12 cellular contexts compared by ENCODE assay signal in genomic region chr5:91190333-91190680, GRCh38.
DNase-seq lines count a peak whose midpoint lies in the region; ATAC-seq and TF ChIP-seq lines count a peak whose summit lies in the region.
"Had no signal": no experiment of that assay in that cellular context is flagged by ENCODE, and none has a peak within 500 bp of the region (broad histone marks: within the 10 kb centered on the region; RNA-seq: fewer than 3 reads in every experiment).

No MANE protein-coding gene starts in this region.

- no peak overlapping the region for H2AK5ac ChIP-seq in mesenchymal stem cell (ENCODE audit: low read length, severe bottlenecking)

- H3K4me3 Mint-ChIP-seq in GM23338, result no peak overlapping the region

- TF ChIP-seq CTCF in GM23338 (conservative IDR thresholded peaks at IDR 0.05; ENCODE audit: low read depth in 2 of 2) (no peak), breast epithelium (IDR thresholded peaks at IDR 0.05) (no peak), testis (IDR thresholded peaks at IDR 0.05) (no peak), WERI-Rb-1 (IDR thresholded peaks at IDR 0.05; ENCODE audit: low read depth, low read length) (no peak)

- H3K9me2 ChIP-seq in GM23338 (ENCODE audit: insufficient read depth), result peaks cover 6% of the 10 kb centered on the region; the same call in 1 of the 2 replicates

- H2BK120ac ChIP-seq in mesenchymal stem cell (ENCODE audit: low read depth, low read length), result no peak overlapping the region

- no peaks in the 10 kb centered on the region for H3K9me3 ChIP-seq in breast epithelium
- no peaks in the 10 kb centered on the region for H3K9me3 ChIP-seq in mesenchymal stem cell (ENCODE audit: control insufficient read depth, low read length)
- H3K9me3 ChIP-seq in testis, result no peaks in the 10 kb centered on the region
- no peaks in the 10 kb centered on the region for H3K9me3 ChIP-seq in WERI-Rb-1 (ENCODE audit: severe bottlenecking)
- H3K9me3 ChIP-seq: HAP-1 had no signal

- no peaks in the 10 kb centered on the region for H3K27me3 ChIP-seq in GM23338 (ENCODE audit: insufficient read depth)
- H3K27me3 ChIP-seq in breast epithelium, result no peaks in the 10 kb centered on the region
- H3K27me3 ChIP-seq in mesenchymal stem cell (ENCODE audit: control insufficient read depth in 1 of 2, insufficient read depth in 1 of 2, low read length in 2 of 2), result no peaks in the 10 kb centered on the region
- H3K27me3 ChIP-seq in testis, result no peaks in the 10 kb centered on the region
- H3K27me3 ChIP-seq in WERI-Rb-1 (ENCODE audit: insufficient read depth, low read depth, severe bottlenecking), result no peaks in the 10 kb centered on the region

- no peaks in the 10 kb centered on the region for H3K36me3 Mint-ChIP-seq in GM23338 (ENCODE audit: low read depth)

- peaks cover 2% of the 10 kb centered on the region for H3K27me3 Mint-ChIP-seq in GM23338 (ENCODE audit: insufficient read depth, low read depth, poor library complexity)

- no peak overlapping the region for H4K91ac ChIP-seq in mesenchymal stem cell (ENCODE audit: low read length)

- peak overlapping the region; percentile 84 for H2AFZ ChIP-seq in GM23338
- H2AFZ ChIP-seq in mesenchymal stem cell (ENCODE audit: low read depth, low read length), result no peak overlapping the region

- no peaks in the 10 kb centered on the region for H3K9me3 Mint-ChIP-seq in GM23338
- H3K9me3 Mint-ChIP-seq: activated CD4-positive, alpha-beta memory T cell treated with anti-CD3 and anti-CD28 coated beads, Interleukin-2, amount 10 ng/mL, durations not matched to agents 7 days and 5 days had no signal

- intact Hi-C loops in breast epithelium (cut with DNase I; ENCODE audit: low total_unique reads) (no loop called here), testis (cut with DNase I; ENCODE audit: low total_unique reads) (no loop called here)

- H2BK15ac ChIP-seq in mesenchymal stem cell (ENCODE audit: low read depth, poor library complexity, severe bottlenecking), result no peak overlapping the region

- no peaks in the 10 kb centered on the region for H3K79me1 ChIP-seq in mesenchymal stem cell (replicated peaks; ENCODE audit: low read length, poor library complexity, severe bottlenecking)

- H3K4me1 ChIP-seq in GM23338 (ENCODE audit: insufficient read depth) (no peaks in the 10 kb centered on the region), breast epithelium (peaks cover 0 to 3% of the 10 kb centered on the region in 2 donors), mesenchymal stem cell (ENCODE audit: control insufficient read depth, insufficient read depth, low read depth, low read length) (peaks cover 1% of the 10 kb centered on the region), testis (no peaks in the 10 kb centered on the region)

- H4K8ac ChIP-seq in mesenchymal stem cell (ENCODE audit: low read length), result peak overlapping the region; percentile 89

- no peak overlapping the region for H3K14ac ChIP-seq in mesenchymal stem cell (ENCODE audit: low read length in 2 of 2)

- H4K20me1 ChIP-seq in GM23338 (replicated peaks; ENCODE audit: insufficient read depth), result no peaks in the 10 kb centered on the region

- peak; percentile 47; the same call in 2 of the 3 replicates for ATAC-seq in GM23338

- no peaks in the 10 kb centered on the region for H3K79me2 ChIP-seq in GM23338 (replicated peaks; ENCODE audit: insufficient read depth)

- WGBS in mesenchymal stem cell, result 49% methylated on average over 3 of the region's 3 CpGs
- WGBS in testis, 2 donors, result 32 to 53% methylated on average over 3 of the region's 3 CpGs

- no peaks in the 10 kb centered on the region for H3F3A ChIP-seq in GM23338 (replicated peaks; ENCODE audit: low read depth)

- H3K18ac ChIP-seq in mesenchymal stem cell (ENCODE audit: low read depth in 1 of 2, low read length in 2 of 2), result peak overlapping the region; percentile 37 to 84

- H3K4me2 ChIP-seq in GM23338, result no peak overlapping the region
- H3K4me2 ChIP-seq in mesenchymal stem cell (ENCODE audit: low read length, poor library complexity, severe bottlenecking), result peak overlapping the region; percentile 31

- H2BK5ac ChIP-seq in mesenchymal stem cell (ENCODE audit: low read depth, low read length, poor library complexity, severe bottlenecking), result no peak overlapping the region

- no peak overlapping the region for H3K23ac ChIP-seq in mesenchymal stem cell (ENCODE audit: low read length in 2 of 2)

- DNase-seq in GM23338 (ENCODE audit: low spot score) (peak; percentile 11), breast epithelium (ENCODE audit: low spot score in 2 of 2) (no peak), mesenchymal stem cell (no peak), testis (no peak), NCI-H1048 (lab: John Stamatoyannopoulos, UW) (no peak), WERI-Rb-1 (no peak), COLO829 (ENCODE audit: low spot score) (no peak), SKM-1 treated with dmso at 0.1 percent for 144 hours (lab: John Stamatoyannopoulos, UW; ENCODE audit: unreplicated experiment) (no peak)
- DNase-seq: activated CD4-positive, alpha-beta memory T cell treated with anti-CD3 and anti-CD28 coated beads, Interleukin-2, amount 10 ng/mL, durations not matched to agents 7 days and 5 days; amygdala; NCI-H2081 treated with DMSO at 0.1 percent for 48 hours had no signal

- H3K4me3 ChIP-seq in GM23338 (no peak overlapping the region), breast epithelium (peak overlapping the region in 2 of 3 donors; percentile 22 to 48), mesenchymal stem cell (ENCODE audit: insufficient read depth in 1 of 2, low read depth in 1 of 2, low read length in 2 of 2) (peak overlapping the region in 1 of 2 experiments; percentile 39), testis (no peak overlapping the region), WERI-Rb-1 (ENCODE audit: low read depth, low read length) (no peak overlapping the region)
- H3K4me3 ChIP-seq: HAP-1 had no signal

- no peak overlapping the region for H3K4ac ChIP-seq in mesenchymal stem cell (ENCODE audit: low read depth in 1 of 2, low read length in 2 of 2)

- no peak overlapping the region for H3K27ac ChIP-seq in GM23338 (ENCODE audit: low read depth)
- peak overlapping the region; percentile 80 to 87 for H3K27ac ChIP-seq in breast epithelium
- H3K27ac ChIP-seq in mesenchymal stem cell (ENCODE audit: low read length, poor library complexity, severe bottlenecking), result peak overlapping the region; percentile 59
- peak overlapping the region; percentile 46 to 64 for H3K27ac ChIP-seq in testis
- H3K27ac ChIP-seq in WERI-Rb-1, result no peak overlapping the region

- peak overlapping the region; percentile 14 to 21 for H2BK12ac ChIP-seq in mesenchymal stem cell (ENCODE audit: low read length in 2 of 2)

- H3K36me3 ChIP-seq in GM23338 (ENCODE audit: insufficient read depth) (no peaks in the 10 kb centered on the region), breast epithelium (no peaks in the 10 kb centered on the region), mesenchymal stem cell (ENCODE audit: control insufficient read depth in 1 of 2, insufficient read depth in 2 of 2, low read depth in 1 of 2, low read length in 2 of 2) (no peaks in the 10 kb centered on the region), testis (ENCODE audit: low read depth, missing control alignments) (no peaks in the 10 kb centered on the region), WERI-Rb-1 (no peaks in the 10 kb centered on the region)
- H3K36me3 ChIP-seq: HAP-1 had no signal

- H3K9ac ChIP-seq in mesenchymal stem cell (ENCODE audit: low read length), result peak overlapping the region; percentile 89

- H3K4me1 Mint-ChIP-seq in GM23338, result peaks cover 6% of the 10 kb centered on the region; the same call in 1 of the 3 replicates

- TF ChIP-seq POLR2A in breast epithelium (IDR thresholded peaks at IDR 0.05) (no peak), testis (IDR thresholded peaks at IDR 0.05) (no peak)

- H3K27ac Mint-ChIP-seq in GM23338, result no peak overlapping the region
- H3K27ac Mint-ChIP-seq: activated CD4-positive, alpha-beta memory T cell treated with anti-CD3 and anti-CD28 coated beads, Interleukin-2, amount 10 ng/mL, durations not matched to agents 7 days and 5 days had no signal

TF ChIP-seq in GM23338, 12 proteins besides CTCF, POLR2A, EP300 and RAD21 (continues in another document):
- TF ChIP-seq CREB1 (CRISPR knock-in tag; IDR thresholded peaks at IDR 0.05; ENCODE audit: low read depth), result no peak

Comparison
In these comparisons a context has a peak if more than half of its experiments do, and no peak if none do; other contexts are left out.
1. H3K27ac ChIP-seq: peak in breast epithelium (2 of 2), mesenchymal stem cell (single experiment) and testis (2 of 2); none in GM23338 (single experiment) and WERI-Rb-1 (single experiment).
2. H3K4me3 ChIP-seq: peak in breast epithelium (2 of 3); none in GM23338 (single experiment), testis (0 of 2) and WERI-Rb-1 (single experiment).